Comparison of ENCODE assay signal across 3 cellular contexts in the genomic region with DNA sequence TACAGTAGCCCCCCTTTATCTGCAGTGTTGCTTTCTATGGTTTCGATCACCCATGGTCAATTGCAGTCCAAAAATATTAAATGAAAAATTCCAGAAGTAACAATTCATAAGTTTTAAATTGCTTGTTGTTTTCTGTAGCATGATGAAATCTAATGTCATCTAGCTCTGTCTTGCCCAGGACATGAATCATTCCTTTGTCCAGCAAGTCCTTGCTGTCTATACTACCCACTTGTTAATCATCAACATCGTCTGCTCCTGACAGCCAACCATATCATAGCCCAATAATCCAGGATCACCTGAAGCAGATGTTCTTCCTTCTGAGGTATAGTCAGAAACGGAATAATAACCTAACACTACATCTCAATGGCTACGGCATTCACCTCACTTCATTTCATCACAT.
A peak's percentile ranks its signal among the peaks of the same experiment; 100 is the strongest.
TF ChIP-seq lines count a peak whose summit lies in the region.

No MANE protein-coding gene starts in this region.

TF ChIP-seq in SK-N-SH, 30 proteins besides CTCF, POLR2A, EP300 and RAD21:
- TF ChIP-seq JUND (IDR thresholded peaks at IDR 0.05) (0 out of 2 replicates have a peak, but pooled peaks have one; percentile 10), YY1 (IDR thresholded peaks at IDR 0.05; ENCODE audit: low read depth) (no peak)
- TF ChIP-seq, protein P1, sequence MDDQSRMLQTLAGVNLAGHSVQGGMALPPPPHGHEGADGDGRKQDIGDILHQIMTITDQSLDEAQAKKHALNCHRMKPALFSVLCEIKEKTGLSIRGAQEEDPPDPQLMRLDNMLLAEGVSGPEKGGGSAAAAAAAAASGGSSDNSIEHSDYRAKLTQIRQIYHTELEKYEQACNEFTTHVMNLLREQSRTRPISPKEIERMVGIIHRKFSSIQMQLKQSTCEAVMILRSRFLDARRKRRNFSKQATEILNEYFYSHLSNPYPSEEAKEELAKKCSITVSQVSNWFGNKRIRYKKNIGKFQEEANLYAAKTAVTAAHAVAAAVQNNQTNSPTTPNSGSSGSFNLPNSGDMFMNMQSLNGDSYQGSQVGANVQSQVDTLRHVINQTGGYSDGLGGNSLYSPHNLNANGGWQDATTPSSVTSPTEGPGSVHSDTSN (IDR thresholded peaks at IDR 0.05), result peak; percentile 41; the same call in 1 of the 2 replicates
TF ChIP-seq in SK-N-SH: peak in this region for 2.

TF ChIP-seq in SK-N-SH treated with all-trans-retinoic acid at 6 μM for 48 hours, 23 proteins besides CTCF, POLR2A, EP300 and RAD21:
- TF ChIP-seq ZNF8 (CRISPR knock-in tag; IDR thresholded peaks at IDR 0.05) (no peak), ZNF565 (CRISPR knock-in tag; conservative IDR thresholded peaks at IDR 0.05; ENCODE audit: low read depth) (no peak), POU6F1 (CRISPR knock-in tag; IDR thresholded peaks at IDR 0.05; ENCODE audit: borderline replicate concordance, low read depth) (no peak), PPARA (CRISPR knock-in tag; IDR thresholded peaks at IDR 0.05; ENCODE audit: borderline replicate concordance) (no peak), CREB5 (CRISPR knock-in tag; IDR thresholded peaks at IDR 0.05; ENCODE audit: low read depth) (no peak), CSDC2 (CRISPR knock-in tag; IDR thresholded peaks at IDR 0.05) (no peak), ISL1 (CRISPR knock-in tag; IDR thresholded peaks at IDR 0.05) (no peak), RARB (CRISPR knock-in tag; IDR thresholded peaks at IDR 0.05) (no peak), ARNTL (CRISPR knock-in tag; IDR thresholded peaks at IDR 0.05; ENCODE audit: borderline replicate concordance, low read depth) (no peak), TSHZ2 (CRISPR knock-in tag; IDR thresholded peaks at IDR 0.05) (no peak), TCF4 (CRISPR knock-in tag; IDR thresholded peaks at IDR 0.05; ENCODE audit: borderline replicate concordance) (no peak)
- TF ChIP-seq, protein P2, sequence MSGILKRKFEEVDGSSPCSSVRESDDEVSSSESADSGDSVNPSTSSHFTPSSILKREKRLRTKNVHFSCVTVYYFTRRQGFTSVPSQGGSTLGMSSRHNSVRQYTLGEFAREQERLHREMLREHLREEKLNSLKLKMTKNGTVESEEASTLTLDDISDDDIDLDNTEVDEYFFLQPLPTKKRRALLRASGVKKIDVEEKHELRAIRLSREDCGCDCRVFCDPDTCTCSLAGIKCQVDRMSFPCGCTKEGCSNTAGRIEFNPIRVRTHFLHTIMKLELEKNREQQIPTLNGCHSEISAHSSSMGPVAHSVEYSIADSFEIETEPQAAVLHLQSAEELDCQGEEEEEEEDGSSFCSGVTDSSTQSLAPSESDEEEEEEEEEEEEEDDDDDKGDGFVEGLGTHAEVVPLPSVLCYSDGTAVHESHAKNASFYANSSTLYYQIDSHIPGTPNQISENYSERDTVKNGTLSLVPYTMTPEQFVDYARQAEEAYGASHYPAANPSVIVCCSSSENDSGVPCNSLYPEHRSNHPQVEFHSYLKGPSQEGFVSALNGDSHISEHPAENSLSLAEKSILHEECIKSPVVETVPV (CRISPR knock-in tag; IDR thresholded peaks at IDR 0.05), result no peak

TF ChIP-seq in K562, 482 proteins besides CTCF, POLR2A, EP300 and RAD21 (continues in another document):
- TF ChIP-seq, protein P3, sequence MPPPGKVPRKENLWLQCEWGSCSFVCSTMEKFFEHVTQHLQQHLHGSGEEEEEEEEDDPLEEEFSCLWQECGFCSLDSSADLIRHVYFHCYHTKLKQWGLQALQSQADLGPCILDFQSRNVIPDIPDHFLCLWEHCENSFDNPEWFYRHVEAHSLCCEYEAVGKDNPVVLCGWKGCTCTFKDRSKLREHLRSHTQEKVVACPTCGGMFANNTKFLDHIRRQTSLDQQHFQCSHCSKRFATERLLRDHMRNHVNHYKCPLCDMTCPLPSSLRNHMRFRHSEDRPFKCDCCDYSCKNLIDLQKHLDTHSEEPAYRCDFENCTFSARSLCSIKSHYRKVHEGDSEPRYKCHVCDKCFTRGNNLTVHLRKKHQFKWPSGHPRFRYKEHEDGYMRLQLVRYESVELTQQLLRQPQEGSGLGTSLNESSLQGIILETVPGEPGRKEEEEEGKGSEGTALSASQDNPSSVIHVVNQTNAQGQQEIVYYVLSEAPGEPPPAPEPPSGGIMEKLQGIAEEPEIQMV (tag; conservative IDR thresholded peaks at IDR 0.05; ENCODE audit: low read depth), result no peak
- TF ChIP-seq, protein P4, sequence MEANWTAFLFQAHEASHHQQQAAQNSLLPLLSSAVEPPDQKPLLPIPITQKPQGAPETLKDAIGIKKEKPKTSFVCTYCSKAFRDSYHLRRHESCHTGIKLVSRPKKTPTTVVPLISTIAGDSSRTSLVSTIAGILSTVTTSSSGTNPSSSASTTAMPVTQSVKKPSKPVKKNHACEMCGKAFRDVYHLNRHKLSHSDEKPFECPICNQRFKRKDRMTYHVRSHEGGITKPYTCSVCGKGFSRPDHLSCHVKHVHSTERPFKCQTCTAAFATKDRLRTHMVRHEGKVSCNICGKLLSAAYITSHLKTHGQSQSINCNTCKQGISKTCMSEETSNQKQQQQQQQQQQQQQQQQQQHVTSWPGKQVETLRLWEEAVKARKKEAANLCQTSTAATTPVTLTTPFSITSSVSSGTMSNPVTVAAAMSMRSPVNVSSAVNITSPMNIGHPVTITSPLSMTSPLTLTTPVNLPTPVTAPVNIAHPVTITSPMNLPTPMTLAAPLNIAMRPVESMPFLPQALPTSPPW (CRISPR knock-in tag; IDR thresholded peaks at IDR 0.05), result no peak
- TF ChIP-seq, protein P5, sequence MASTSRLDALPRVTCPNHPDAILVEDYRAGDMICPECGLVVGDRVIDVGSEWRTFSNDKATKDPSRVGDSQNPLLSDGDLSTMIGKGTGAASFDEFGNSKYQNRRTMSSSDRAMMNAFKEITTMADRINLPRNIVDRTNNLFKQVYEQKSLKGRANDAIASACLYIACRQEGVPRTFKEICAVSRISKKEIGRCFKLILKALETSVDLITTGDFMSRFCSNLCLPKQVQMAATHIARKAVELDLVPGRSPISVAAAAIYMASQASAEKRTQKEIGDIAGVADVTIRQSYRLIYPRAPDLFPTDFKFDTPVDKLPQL (IDR thresholded peaks at IDR 0.05; ENCODE audit: extremely low read depth, insufficient read length), result no peak
- TF ChIP-seq ZKSCAN1 (IDR thresholded peaks at IDR 0.05; ENCODE audit: low read depth, low read length) (no peak), MXD1 (CRISPR knock-in tag; IDR thresholded peaks at IDR 0.05; ENCODE audit: borderline replicate concordance, poor library complexity, severe bottlenecking) (no peak), TRIM24 (IDR thresholded peaks at IDR 0.05) (peak; percentile 76 to 86; a peak in 2 of 4 replicates), KDM4B (IDR thresholded peaks at IDR 0.05; ENCODE audit: borderline replicate concordance in 2 of 2, low read depth in 1 of 2) (no peak), ZNF77 (CRISPR knock-in tag; IDR thresholded peaks at IDR 0.05) (no peak), CBX8 (IDR thresholded peaks at IDR 0.05; ENCODE audit: borderline replicate concordance, extremely low read depth, low read depth, low read length, poor library complexity, severe bottlenecking) (no peak), BRD9 (IDR thresholded peaks at IDR 0.05; ENCODE audit: low read depth, partially characterized antibody) (no peak), ZNF121 (CRISPR knock-in tag; conservative IDR thresholded peaks at IDR 0.05) (no peak), MAFG (tag; conservative IDR thresholded peaks at IDR 0.05) (no peak), ZNF124 (CRISPR knock-in tag; IDR thresholded peaks at IDR 0.05) (no peak), RBM17 (IDR thresholded peaks at IDR 0.05; ENCODE audit: borderline replicate concordance, low read depth, low read length) (no peak), NEUROD1 (IDR thresholded peaks at IDR 0.05; ENCODE audit: borderline replicate concordance, low read depth, low read length, partially characterized antibody) (no peak), ZSCAN29 (IDR thresholded peaks at IDR 0.05) (no peak), XRCC4 (IDR thresholded peaks at IDR 0.05; ENCODE audit: extremely low read depth, insufficient read depth, insufficient read length) (no peak), SP2 (IDR thresholded peaks at IDR 0.05; ENCODE audit: extremely low read depth, low read depth, low read length, poor library complexity, severe bottlenecking) (no peak), ZNF785 (CRISPR knock-in tag; IDR thresholded peaks at IDR 0.05) (no peak), ZNF589 (CRISPR knock-in tag; IDR thresholded peaks at IDR 0.05; ENCODE audit: low read depth) (no peak), ARHGAP35 (IDR thresholded peaks at IDR 0.05; ENCODE audit: partially characterized antibody) (no peak), TCF7 (IDR thresholded peaks at IDR 0.05; ENCODE audit: borderline replicate concordance) (no peak), MAFF (IDR thresholded peaks at IDR 0.05; ENCODE audit: low read length) (no peak)
- TF ChIP-seq, protein P6, sequence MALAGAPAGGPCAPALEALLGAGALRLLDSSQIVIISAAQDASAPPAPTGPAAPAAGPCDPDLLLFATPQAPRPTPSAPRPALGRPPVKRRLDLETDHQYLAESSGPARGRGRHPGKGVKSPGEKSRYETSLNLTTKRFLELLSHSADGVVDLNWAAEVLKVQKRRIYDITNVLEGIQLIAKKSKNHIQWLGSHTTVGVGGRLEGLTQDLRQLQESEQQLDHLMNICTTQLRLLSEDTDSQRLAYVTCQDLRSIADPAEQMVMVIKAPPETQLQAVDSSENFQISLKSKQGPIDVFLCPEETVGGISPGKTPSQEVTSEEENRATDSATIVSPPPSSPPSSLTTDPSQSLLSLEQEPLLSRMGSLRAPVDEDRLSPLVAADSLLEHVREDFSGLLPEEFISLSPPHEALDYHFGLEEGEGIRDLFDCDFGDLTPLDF (CRISPR knock-in tag; IDR thresholded peaks at IDR 0.05), result no peak
- TF ChIP-seq, protein P7, sequence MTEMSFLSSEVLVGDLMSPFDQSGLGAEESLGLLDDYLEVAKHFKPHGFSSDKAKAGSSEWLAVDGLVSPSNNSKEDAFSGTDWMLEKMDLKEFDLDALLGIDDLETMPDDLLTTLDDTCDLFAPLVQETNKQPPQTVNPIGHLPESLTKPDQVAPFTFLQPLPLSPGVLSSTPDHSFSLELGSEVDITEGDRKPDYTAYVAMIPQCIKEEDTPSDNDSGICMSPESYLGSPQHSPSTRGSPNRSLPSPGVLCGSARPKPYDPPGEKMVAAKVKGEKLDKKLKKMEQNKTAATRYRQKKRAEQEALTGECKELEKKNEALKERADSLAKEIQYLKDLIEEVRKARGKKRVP (CRISPR knock-in tag; IDR thresholded peaks at IDR 0.05), result 0 out of 2 replicates have a peak, but pooled peaks have one; percentile 14
- TF ChIP-seq, protein P8, sequence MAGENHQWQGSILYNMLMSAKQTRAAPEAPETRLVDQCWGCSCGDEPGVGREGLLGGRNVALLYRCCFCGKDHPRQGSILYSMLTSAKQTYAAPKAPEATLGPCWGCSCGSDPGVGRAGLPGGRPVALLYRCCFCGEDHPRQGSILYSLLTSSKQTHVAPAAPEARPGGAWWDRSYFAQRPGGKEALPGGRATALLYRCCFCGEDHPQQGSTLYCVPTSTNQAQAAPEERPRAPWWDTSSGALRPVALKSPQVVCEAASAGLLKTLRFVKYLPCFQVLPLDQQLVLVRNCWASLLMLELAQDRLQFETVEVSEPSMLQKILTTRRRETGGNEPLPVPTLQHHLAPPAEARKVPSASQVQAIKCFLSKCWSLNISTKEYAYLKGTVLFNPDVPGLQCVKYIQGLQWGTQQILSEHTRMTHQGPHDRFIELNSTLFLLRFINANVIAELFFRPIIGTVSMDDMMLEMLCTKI (IDR thresholded peaks at IDR 0.05; ENCODE audit: partially characterized antibody), result no peak
- TF ChIP-seq, protein P9, sequence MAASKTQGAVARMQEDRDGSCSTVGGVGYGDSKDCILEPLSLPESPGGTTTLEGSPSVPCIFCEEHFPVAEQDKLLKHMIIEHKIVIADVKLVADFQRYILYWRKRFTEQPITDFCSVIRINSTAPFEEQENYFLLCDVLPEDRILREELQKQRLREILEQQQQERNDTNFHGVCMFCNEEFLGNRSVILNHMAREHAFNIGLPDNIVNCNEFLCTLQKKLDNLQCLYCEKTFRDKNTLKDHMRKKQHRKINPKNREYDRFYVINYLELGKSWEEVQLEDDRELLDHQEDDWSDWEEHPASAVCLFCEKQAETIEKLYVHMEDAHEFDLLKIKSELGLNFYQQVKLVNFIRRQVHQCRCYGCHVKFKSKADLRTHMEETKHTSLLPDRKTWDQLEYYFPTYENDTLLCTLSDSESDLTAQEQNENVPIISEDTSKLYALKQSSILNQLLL (CRISPR knock-in tag; IDR thresholded peaks at IDR 0.05; ENCODE audit: borderline replicate concordance), result no peak
- TF ChIP-seq, protein P10, sequence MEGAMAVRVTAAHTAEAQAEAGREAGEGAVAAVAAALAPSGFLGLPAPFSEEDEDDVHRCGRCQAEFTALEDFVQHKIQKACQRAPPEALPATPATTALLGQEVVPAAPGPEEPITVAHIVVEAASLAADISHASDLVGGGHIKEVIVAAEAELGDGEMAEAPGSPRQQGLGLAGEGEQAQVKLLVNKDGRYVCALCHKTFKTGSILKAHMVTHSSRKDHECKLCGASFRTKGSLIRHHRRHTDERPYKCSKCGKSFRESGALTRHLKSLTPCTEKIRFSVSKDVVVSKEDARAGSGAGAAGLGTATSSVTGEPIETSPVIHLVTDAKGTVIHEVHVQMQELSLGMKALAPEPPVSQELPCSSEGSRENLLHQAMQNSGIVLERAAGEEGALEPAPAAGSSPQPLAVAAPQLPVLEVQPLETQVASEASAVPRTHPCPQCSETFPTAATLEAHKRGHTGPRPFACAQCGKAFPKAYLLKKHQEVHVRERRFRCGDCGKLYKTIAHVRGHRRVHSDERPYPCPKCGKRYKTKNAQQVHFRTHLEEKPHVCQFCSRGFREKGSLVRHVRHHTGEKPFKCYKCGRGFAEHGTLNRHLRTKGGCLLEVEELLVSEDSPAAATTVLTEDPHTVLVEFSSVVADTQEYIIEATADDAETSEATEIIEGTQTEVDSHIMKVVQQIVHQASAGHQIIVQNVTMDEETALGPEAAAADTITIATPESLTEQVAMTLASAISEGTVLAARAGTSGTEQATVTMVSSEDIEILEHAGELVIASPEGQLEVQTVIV (CRISPR knock-in tag; IDR thresholded peaks at IDR 0.05; ENCODE audit: borderline replicate concordance), result no peak
- TF ChIP-seq, protein P11, sequence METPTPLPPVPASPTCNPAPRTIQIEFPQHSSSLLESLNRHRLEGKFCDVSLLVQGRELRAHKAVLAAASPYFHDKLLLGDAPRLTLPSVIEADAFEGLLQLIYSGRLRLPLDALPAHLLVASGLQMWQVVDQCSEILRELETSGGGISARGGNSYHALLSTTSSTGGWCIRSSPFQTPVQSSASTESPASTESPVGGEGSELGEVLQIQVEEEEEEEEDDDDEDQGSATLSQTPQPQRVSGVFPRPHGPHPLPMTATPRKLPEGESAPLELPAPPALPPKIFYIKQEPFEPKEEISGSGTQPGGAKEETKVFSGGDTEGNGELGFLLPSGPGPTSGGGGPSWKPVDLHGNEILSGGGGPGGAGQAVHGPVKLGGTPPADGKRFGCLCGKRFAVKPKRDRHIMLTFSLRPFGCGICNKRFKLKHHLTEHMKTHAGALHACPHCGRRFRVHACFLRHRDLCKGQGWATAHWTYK (CRISPR knock-in tag; IDR thresholded peaks at IDR 0.05), result no peak
- TF ChIP-seq, protein P12, sequence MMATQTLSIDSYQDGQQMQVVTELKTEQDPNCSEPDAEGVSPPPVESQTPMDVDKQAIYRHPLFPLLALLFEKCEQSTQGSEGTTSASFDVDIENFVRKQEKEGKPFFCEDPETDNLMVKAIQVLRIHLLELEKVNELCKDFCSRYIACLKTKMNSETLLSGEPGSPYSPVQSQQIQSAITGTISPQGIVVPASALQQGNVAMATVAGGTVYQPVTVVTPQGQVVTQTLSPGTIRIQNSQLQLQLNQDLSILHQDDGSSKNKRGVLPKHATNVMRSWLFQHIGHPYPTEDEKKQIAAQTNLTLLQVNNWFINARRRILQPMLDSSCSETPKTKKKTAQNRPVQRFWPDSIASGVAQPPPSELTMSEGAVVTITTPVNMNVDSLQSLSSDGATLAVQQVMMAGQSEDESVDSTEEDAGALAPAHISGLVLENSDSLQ (IDR thresholded peaks at IDR 0.05), result peak; percentile 66; the same call in 1 of the 2 replicates
